ENCODE assay signal across 28 cellular contexts in the genomic region with DNA sequence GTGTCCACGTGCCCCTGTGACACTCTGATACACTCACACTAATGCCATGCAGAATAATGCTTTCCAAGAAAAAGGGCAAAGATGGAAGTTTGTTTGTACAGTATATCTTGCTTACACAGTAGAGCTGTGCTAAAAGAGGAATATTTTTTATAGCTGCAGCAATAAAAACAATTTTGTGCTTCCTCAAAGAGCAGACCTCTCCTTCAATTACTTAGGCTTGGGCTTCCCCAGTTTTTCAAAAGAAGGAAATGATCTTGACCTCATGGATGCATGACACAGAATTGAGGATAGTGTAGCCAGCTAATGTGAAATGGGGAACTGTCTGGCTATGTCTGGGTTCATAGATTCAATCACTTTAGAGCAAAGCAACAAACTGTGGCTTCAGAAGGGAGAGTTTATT.
DNase-seq lines count a peak whose midpoint lies in the region; ATAC-seq, FAIRE-seq and TF ChIP-seq lines count a peak whose summit lies in the region.
"Had no signal": no experiment of that assay in that cellular context is flagged by ENCODE, and none has a peak within 500 bp of the region (broad histone marks: within the 10 kb centered on the region; RNA-seq: fewer than 3 reads in every experiment).

No MANE protein-coding gene starts in this region.

- H3K79me1 ChIP-seq in mesenchymal stem cell (replicated peaks; ENCODE audit: low read length, poor library complexity, severe bottlenecking) = peaks cover 8% of the 10 kb centered on the region

- WGBS in right lobe of liver (ENCODE audit: insufficient coverage, low coverage, low lambda C conversion rate, missing lambda C conversion rate) = 38% methylated on average over 1 of the region's 1 CpG
- 100% methylated on average over 1 of the region's 1 CpG for WGBS in HepG2 (ENCODE audit: low lambda C conversion rate)
- no CpG with 5 or more reads among the region's 1 CpG for WGBS in mesenchymal stem cell

- H3K4me2 ChIP-seq in HepG2 (ENCODE audit: low read depth, low read length) = no peak overlapping the region
- H3K4me2 ChIP-seq in mesenchymal stem cell (ENCODE audit: low read length, poor library complexity, severe bottlenecking) = no peak overlapping the region
- H3K4me2 ChIP-seq: SK-N-SH had no signal

- no peak overlapping the region for H3K18ac ChIP-seq in mesenchymal stem cell (ENCODE audit: low read depth in 1 of 2, low read length in 2 of 2)

- H2AK5ac ChIP-seq in mesenchymal stem cell (ENCODE audit: low read length, severe bottlenecking) = no peak overlapping the region

- H3K36me3 ChIP-seq in right lobe of liver (no peaks in the 10 kb centered on the region), HepG2 (replicated peaks in 1 of 2; ENCODE audit: control insufficient read depth in 1 of 2, insufficient read depth in 2 of 2, low read length in 2 of 2) (peaks cover 8 to 12% of the 10 kb centered on the region in 2 experiments; a peak in 3 of 5 replicates), mesenchymal stem cell (ENCODE audit: control insufficient read depth in 1 of 2, insufficient read depth in 2 of 2, low read depth in 1 of 2, low read length in 2 of 2) (peaks cover 0 to 24% of the 10 kb centered on the region in 2 experiments)
- H3K36me3 ChIP-seq: WERI-Rb-1 had no signal

- H3K79me2 ChIP-seq in HepG2 (ENCODE audit: insufficient read depth, low read length) = no peaks in the 10 kb centered on the region

- POLR2A ChIA-PET in HepG2 (lab: Yijun Ruan, JAX) = no interaction called here

- no peak overlapping the region for H2BK15ac ChIP-seq in mesenchymal stem cell (ENCODE audit: low read depth, poor library complexity, severe bottlenecking)

- no peak overlapping the region for H4K91ac ChIP-seq in mesenchymal stem cell (ENCODE audit: low read length)

- no peak for TF ChIP-seq RAD21 in HepG2 (CRISPR knock-in tag; IDR thresholded peaks at IDR 0.05)

- H3K9ac ChIP-seq in HepG2 (ENCODE audit: insufficient read depth, low read depth, low read length) (no peak overlapping the region), mesenchymal stem cell (ENCODE audit: low read length) (no peak overlapping the region)
- H3K9ac ChIP-seq: SK-N-SH had no signal

- H3K9me3 ChIP-seq in right lobe of liver = no peaks in the 10 kb centered on the region
- H3K9me3 ChIP-seq in HepG2 (ENCODE audit: low read length) = no peaks in the 10 kb centered on the region
- H3K9me3 ChIP-seq in mesenchymal stem cell (ENCODE audit: control insufficient read depth, low read length) = no peaks in the 10 kb centered on the region
- H3K9me3 ChIP-seq: body of pancreas, SK-N-SH had no signal

- no peak overlapping the region for H2BK5ac ChIP-seq in mesenchymal stem cell (ENCODE audit: low read depth, low read length, poor library complexity, severe bottlenecking)

- no peak overlapping the region for H3K14ac ChIP-seq in mesenchymal stem cell (ENCODE audit: low read length in 2 of 2)

- no peak overlapping the region for H2BK120ac ChIP-seq in mesenchymal stem cell (ENCODE audit: low read depth, low read length)

- ATAC-seq in right lobe of liver = peak; percentile 44 to 69 (median 57)
- ATAC-seq in HepG2 = no peak
- ATAC-seq in GM21723 (IDR thresholded peaks at IDR 0.05; ENCODE audit: unreplicated experiment) = no peak
- ATAC-seq: body of pancreas, esophagus mucosa, foreskin keratinocyte had no signal

- TF ChIP-seq POLR2A in right lobe of liver (IDR thresholded peaks at IDR 0.05) (no peak), HepG2 (IDR thresholded peaks at IDR 0.05; ENCODE audit: insufficient read depth in 1 of 2, low read depth in 2 of 2, low read length in 2 of 2) (no peak)

- H3K27ac ChIP-seq in right lobe of liver = no peak overlapping the region
- no peak overlapping the region for H3K27ac ChIP-seq in HepG2 (ENCODE audit: extremely low read length, insufficient read depth, low read length)
- peak overlapping the region; percentile 75 for H3K27ac ChIP-seq in VCaP
- H3K27ac ChIP-seq in mesenchymal stem cell (ENCODE audit: low read length, poor library complexity, severe bottlenecking) = no peak overlapping the region
- H3K27ac ChIP-seq: body of pancreas, C4-2B, foreskin keratinocyte, WERI-Rb-1 had no signal

- no peak for FAIRE-seq in HepG2 (lab: Jason Lieb, UNC)
- FAIRE-seq: D721Med, GM19239 had no signal

- CTCF ChIA-PET in HepG2 (lab: Yijun Ruan, JAX; ENCODE audit: low intra/inter-chr PET ratio, low total read pairs) = no interaction called here

- H2BK12ac ChIP-seq in mesenchymal stem cell (ENCODE audit: low read length in 2 of 2) = no peak overlapping the region

- no peaks in the 10 kb centered on the region for H4K20me1 ChIP-seq in HepG2 (ENCODE audit: insufficient read depth, low read length)

- no peaks in the 10 kb centered on the region for H3K27me3 ChIP-seq in right lobe of liver
- H3K27me3 ChIP-seq in HepG2 (ENCODE audit: control insufficient read depth in 1 of 2, insufficient read depth in 2 of 2, low read length in 2 of 2) = no peaks in the 10 kb centered on the region
- H3K27me3 ChIP-seq in mesenchymal stem cell (ENCODE audit: control insufficient read depth in 1 of 2, insufficient read depth in 1 of 2, low read length in 2 of 2) = no peaks in the 10 kb centered on the region
- H3K27me3 ChIP-seq: body of pancreas, foreskin keratinocyte had no signal

- no TSS peak for BruUV-seq in HepG2 (replicated peaks; lab: Mats Ljungman, UMichigan)

- intact Hi-C loops in right lobe of liver (cut with DNase I) (no loop called here), HepG2 (cut with micrococcal nuclease; ENCODE audit: unreplicated experiment) (no loop called here)

- H2AFZ ChIP-seq in HepG2 (ENCODE audit: low read length) (no peak overlapping the region), mesenchymal stem cell (ENCODE audit: low read depth, low read length) (no peak overlapping the region)

- no peak for TF ChIP-seq CTCF in right lobe of liver (IDR thresholded peaks at IDR 0.05)
- no peak for TF ChIP-seq CTCF in HepG2 (CRISPR knock-in tag; IDR thresholded peaks at IDR 0.05)
- no peak for TF ChIP-seq CTCF in VCaP (conservative IDR thresholded peaks at IDR 0.05)

- H3K4ac ChIP-seq in mesenchymal stem cell (ENCODE audit: low read depth in 1 of 2, low read length in 2 of 2) = no peak overlapping the region

- no peak for DNase-seq in right lobe of liver
- no peak for DNase-seq in HepG2 (ENCODE audit: low spot score)
- DNase-seq in lung microvascular endothelial cell (ENCODE audit: low read depth in 2 of 2) = peak; percentile 29 to 63
- DNase-seq in activated CD8-positive, alpha-beta memory T cell treated with anti-CD3 and anti-CD28 coated beads, Interleukin-2, amount 50 U/mL, for 4 hours = no peak
- no peak for DNase-seq in midbrain (lab: John Stamatoyannopoulos, UW)
- no peak for DNase-seq in mesenchymal stem cell
- DNase-seq: ACHN; activated CD4-positive, alpha-beta T cell treated with anti-CD3 and anti-CD28 coated beads, Interleukin-2, amount 10 ng/mL, durations not matched to agents 24 days and 14 days; activated naive CD4-positive, alpha-beta T cell; activated T-cell treated with anti-CD3 and anti-CD28 coated beads, Interleukin-2, amount 50 U/mL, for 48 hours; body of pancreas; effector memory CD4-positive, alpha-beta T cell; foreskin keratinocyte; hippocampal formation; NCI-H1694 treated with DMSO at 0.1 percent for 48 hours; NCI-H2171; NCI-H524; SK-N-SH; stimulated activated CD4-positive, alpha-beta T cell treated with anti-CD3 and anti-CD28 coated beads, Interleukin-4, amount 100 ng/mL, for 24 hours; stimulated activated naive CD4-positive, alpha-beta T cell; WERI-Rb-1 had no signal

- H3K23ac ChIP-seq in mesenchymal stem cell (ENCODE audit: low read length in 2 of 2) = no peak overlapping the region

- in situ Hi-C loops in HepG2 (cut with HindIII; ENCODE audit: extremely low pct_ligation_motif_present, low pct_unique_long_range_greater_than_20kb) = no loop called here

- TF ChIP-seq EP300 in HepG2 (IDR thresholded peaks at IDR 0.05; ENCODE audit: low read depth in 2 of 2, low read length in 2 of 2) (no peak), HepG2 (CRISPR knock-in tag; IDR thresholded peaks at IDR 0.05; ENCODE audit: borderline replicate concordance) (no peak)

- H3K4me3 ChIP-seq in right lobe of liver = no peak overlapping the region
- no peak overlapping the region for H3K4me3 ChIP-seq in HepG2 (replicated peaks in 1 of 3; ENCODE audit: insufficient read depth in 1 of 3, low read depth in 2 of 3, low read length in 3 of 3)
- H3K4me3 ChIP-seq in mesenchymal stem cell (ENCODE audit: insufficient read depth in 1 of 2, low read depth in 1 of 2, low read length in 2 of 2) = no peak overlapping the region
- H3K4me3 ChIP-seq: body of pancreas, lung had no signal

- no peak overlapping the region for H4K8ac ChIP-seq in mesenchymal stem cell (ENCODE audit: low read length)

- H3K4me1 ChIP-seq in right lobe of liver (no peaks in the 10 kb centered on the region), HepG2 (ENCODE audit: insufficient read depth, low read length) (peaks cover 8% of the 10 kb centered on the region), mesenchymal stem cell (ENCODE audit: control insufficient read depth, insufficient read depth, low read depth, low read length) (no peaks in the 10 kb centered on the region)
- H3K4me1 ChIP-seq: body of pancreas, foreskin keratinocyte had no signal

TF ChIP-seq in HepG2, 621 proteins besides CTCF, POLR2A, EP300 and RAD21 (continues in another document):
- TF ChIP-seq ZSCAN21 (CRISPR knock-in tag; IDR thresholded peaks at IDR 0.05; ENCODE audit: borderline replicate concordance) (no peak), KDM6A (CRISPR knock-in tag; IDR thresholded peaks at IDR 0.05; ENCODE audit: low read depth) (no peak)
- TF ChIP-seq, protein P1, sequence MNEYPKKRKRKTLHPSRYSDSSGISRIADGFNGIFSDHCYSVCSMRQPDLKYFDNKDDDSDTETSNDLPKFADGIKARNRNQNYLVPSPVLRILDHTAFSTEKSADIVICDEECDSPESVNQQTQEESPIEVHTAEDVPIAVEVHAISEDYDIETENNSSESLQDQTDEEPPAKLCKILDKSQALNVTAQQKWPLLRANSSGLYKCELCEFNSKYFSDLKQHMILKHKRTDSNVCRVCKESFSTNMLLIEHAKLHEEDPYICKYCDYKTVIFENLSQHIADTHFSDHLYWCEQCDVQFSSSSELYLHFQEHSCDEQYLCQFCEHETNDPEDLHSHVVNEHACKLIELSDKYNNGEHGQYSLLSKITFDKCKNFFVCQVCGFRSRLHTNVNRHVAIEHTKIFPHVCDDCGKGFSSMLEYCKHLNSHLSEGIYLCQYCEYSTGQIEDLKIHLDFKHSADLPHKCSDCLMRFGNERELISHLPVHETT (CRISPR knock-in tag; conservative IDR thresholded peaks at IDR 0.05) = no peak

Comparison
In these comparisons a context has a peak if more than half of its experiments do, and no peak if none do; other contexts are left out.
1. ATAC-seq: peak in right lobe of liver (4 of 4); none in HepG2 (single experiment) and GM21723 (single experiment).
2. DNase-seq: peak in lung microvascular endothelial cell (2 of 2); none in right lobe of liver (0 of 3), HepG2 (single experiment), activated CD8-positive, alpha-beta memory T cell treated with anti-CD3 and anti-CD28 coated beads, Interleukin-2, amount 50 U/mL, for 4 hours (single experiment), midbrain (single experiment) and mesenchymal stem cell (single experiment).